In the genomic region with DNA sequence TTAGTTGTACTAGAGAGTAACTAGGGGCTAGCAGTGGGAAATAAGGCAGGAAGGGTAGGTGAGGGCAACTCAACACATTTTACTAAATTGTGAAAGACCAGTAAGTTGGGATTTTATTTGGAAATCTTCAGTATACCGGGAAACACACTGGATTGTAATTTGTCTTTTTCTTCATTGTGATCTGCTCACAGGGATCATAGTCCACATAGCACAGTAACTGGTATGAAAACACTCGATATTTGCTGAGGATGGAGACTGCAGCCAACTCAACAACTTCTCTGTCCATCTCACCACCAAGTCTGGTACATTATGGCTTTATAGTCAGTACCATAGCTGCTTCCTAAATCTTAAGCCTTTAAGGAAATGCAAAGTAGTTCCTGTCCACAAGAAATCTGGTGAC, we compare ENCODE assay signal across 14 cellular contexts. TPM values are rescaled to one million over a fixed set of nuclear protein-coding genes. Genes with fewer than 3 reads are reported as not detected.
DNase-seq lines count a peak whose midpoint lies in the region; ATAC-seq, FAIRE-seq and TF ChIP-seq lines count a peak whose summit lies in the region.
"Had no signal": no experiment of that assay in that cellular context is flagged by ENCODE, and none has a peak within 500 bp of the region (broad histone marks: within the 10 kb centered on the region; RNA-seq: fewer than 3 reads in every experiment).

No MANE protein-coding gene starts in this region.

- H4K20me1 ChIP-seq in Karpas-422 (ENCODE audit: insufficient read depth, low read depth, low read length) (peaks cover 48% of the 10 kb centered on the region), K562 (replicated peaks; ENCODE audit: control insufficient read depth, insufficient read depth, low read length) (0 out of 2 replicates have a peak, but pooled peaks cover 2% of the 10 kb centered on the region)

- H3K9me3 Mint-ChIP-seq in activated CD8-positive, alpha-beta T cell treated with anti-CD3 and anti-CD28 coated beads for 36 hours: no peaks in the 10 kb centered on the region
- no peaks in the 10 kb centered on the region for H3K9me3 Mint-ChIP-seq in activated CD8-positive, alpha-beta T cell treated with anti-CD3 and anti-CD28 coated beads, Interleukin-2, amount 10 ng/mL, durations not matched to agents 7 days and 5 days (ENCODE audit: insufficient read depth)
- H3K9me3 Mint-ChIP-seq in neural crest cell: no peaks in the 10 kb centered on the region
- H3K9me3 Mint-ChIP-seq: IgD-negative memory B cell; stimulated activated naive B cell treated with anti-CD40 and anti-IgM and Interleukin-4, amounts not matched to agents 10 μg/mL and 1 μg/mL and 100 μg/mL, for 72 hours had no signal

- H3K4me3 ChIP-seq in Karpas-422 (ENCODE audit: low read length) (peak overlapping the region; percentile 82), K562 (peak overlapping the region; percentile 82; the same call in 1 of the 2 replicates)
- H3K4me3 ChIP-seq: lower lobe of right lung had no signal

- no peak for TF ChIP-seq RAD21 in K562 (CRISPR knock-in tag; conservative IDR thresholded peaks at IDR 0.05 in 1 of 2, IDR thresholded peaks at IDR 0.05 in 1 of 2)

- H3K4me3 Mint-ChIP-seq in activated CD8-positive, alpha-beta T cell treated with anti-CD3 and anti-CD28 coated beads for 36 hours: peak overlapping the region; percentile 26
- no peak overlapping the region for H3K4me3 Mint-ChIP-seq in activated CD8-positive, alpha-beta T cell treated with anti-CD3 and anti-CD28 coated beads, Interleukin-2, amount 10 ng/mL, durations not matched to agents 7 days and 5 days
- H3K4me3 Mint-ChIP-seq in neural crest cell: peak overlapping the region; percentile 58

- H3K27me3 Mint-ChIP-seq in activated CD8-positive, alpha-beta T cell treated with anti-CD3 and anti-CD28 coated beads for 36 hours: no peaks in the 10 kb centered on the region
- H3K27me3 Mint-ChIP-seq in activated CD8-positive, alpha-beta T cell treated with anti-CD3 and anti-CD28 coated beads, Interleukin-2, amount 10 ng/mL, durations not matched to agents 7 days and 5 days (ENCODE audit: low read depth): no peaks in the 10 kb centered on the region
- no peaks in the 10 kb centered on the region for H3K27me3 Mint-ChIP-seq in neural crest cell (ENCODE audit: low read depth)
- H3K27me3 Mint-ChIP-seq: IgD-negative memory B cell; stimulated activated naive B cell treated with anti-CD40 and anti-IgM and Interleukin-4, amounts not matched to agents 10 μg/mL and 1 μg/mL and 100 μg/mL, for 72 hours had no signal

- CTCF ChIA-PET in activated CD8-positive, alpha-beta T cell treated with anti-CD3 and anti-CD28 coated beads for 36 hours (lab: Charles Lee): interaction anchor here (1.7 kb wide), 1 partner anchor 251 kb away, joined by 7 read pairs; no protein-coding TSS in a partner anchor
- CTCF ChIA-PET in activated CD8-positive, alpha-beta T cell treated with anti-CD3 and anti-CD28 coated beads, Interleukin-2, amount 10 ng/mL, durations not matched to agents 7 days and 5 days (lab: Charles Lee): no interaction called here
- CTCF ChIA-PET in K562 (lab: Yijun Ruan, JAX; ENCODE audit: low intra/inter-chr PET ratio): no interaction called here

- peaks cover 50% of the 10 kb centered on the region for H3K4me1 Mint-ChIP-seq in activated CD8-positive, alpha-beta T cell treated with anti-CD3 and anti-CD28 coated beads for 36 hours (ENCODE audit: low read depth)
- peaks cover 31% of the 10 kb centered on the region for H3K4me1 Mint-ChIP-seq in activated CD8-positive, alpha-beta T cell treated with anti-CD3 and anti-CD28 coated beads, Interleukin-2, amount 10 ng/mL, durations not matched to agents 7 days and 5 days (ENCODE audit: low read depth)
- H3K4me1 Mint-ChIP-seq in neural crest cell: peaks cover 39% of the 10 kb centered on the region

- no peak for TF ChIP-seq EP300 in K562 (IDR thresholded peaks at IDR 0.05; ENCODE audit: low read length)

- no peak for ATAC-seq in activated CD8-positive, alpha-beta T cell treated with anti-CD3 and anti-CD28 coated beads for 36 hours
- no peak for ATAC-seq in activated CD8-positive, alpha-beta T cell treated with anti-CD3 and anti-CD28 coated beads, Interleukin-2, amount 10 ng/mL, durations not matched to agents 7 days and 5 days
- ATAC-seq in K562 (no peak), HG02852 (IDR thresholded peaks at IDR 0.05; ENCODE audit: unreplicated experiment) (no peak)
- ATAC-seq: lower lobe of right lung; stimulated activated naive B cell treated with anti-CD40 and anti-IgM and Interleukin-4, amounts not matched to agents 10 μg/mL and 1 μg/mL and 100 μg/mL, for 72 hours had no signal

- H3K4me1 ChIP-seq in Karpas-422 (ENCODE audit: low read length): peaks cover 29% of the 10 kb centered on the region
- peaks cover 0 to 6% of the 10 kb centered on the region in 2 experiments; a peak in 2 of 5 replicates for H3K4me1 ChIP-seq in K562 (replicated peaks in 1 of 2; ENCODE audit: control insufficient read depth in 2 of 2, insufficient read depth in 2 of 2, low read length in 2 of 2)

- H3K9me1 ChIP-seq in K562 (ENCODE audit: control insufficient read depth, insufficient read depth, low read length): no peaks in the 10 kb centered on the region

- intact Hi-C loops in activated CD8-positive, alpha-beta T cell treated with anti-CD3 and anti-CD28 coated beads for 36 hours (cut with micrococcal nuclease): no loop called here
- intact Hi-C loops in K562 (cut with micrococcal nuclease): no loop called here

- H2AFZ ChIP-seq in Karpas-422 (ENCODE audit: low read length): no peak overlapping the region
- H2AFZ ChIP-seq in K562 (ENCODE audit: low read depth, low read length): no peak overlapping the region

- H3K27me3 ChIP-seq in Karpas-422 (ENCODE audit: low read length): no peaks in the 10 kb centered on the region
- H3K27me3 ChIP-seq in K562 (ENCODE audit: control insufficient read depth in 2 of 2, insufficient read depth in 2 of 2, low read length in 2 of 2): no peaks in the 10 kb centered on the region

- H3K4me2 ChIP-seq in Karpas-422 (ENCODE audit: low read depth, low read length, poor library complexity, severe bottlenecking): peak overlapping the region; percentile 83
- H3K4me2 ChIP-seq in K562 (ENCODE audit: insufficient read depth, low read length): peak overlapping the region; percentile 99; the same call in 1 of the 2 replicates

- H3K9me3 ChIP-seq in Karpas-422 (ENCODE audit: low read length): no peaks in the 10 kb centered on the region
- no peaks in the 10 kb centered on the region for H3K9me3 ChIP-seq in K562 (replicated peaks; ENCODE audit: control insufficient read depth, insufficient read depth, low read depth, low read length)
- H3K9me3 ChIP-seq: lower lobe of right lung had no signal

- H3K36me3 ChIP-seq in Karpas-422 (ENCODE audit: insufficient read depth, low read length) (peaks cover 46% of the 10 kb centered on the region), K562 (ENCODE audit: control insufficient read depth, insufficient read depth, low read length) (peaks cover 65% of the 10 kb centered on the region)

- in situ Hi-C loops in K562 (cut with MboI): no loop called here

- POLR2A ChIA-PET in activated CD8-positive, alpha-beta T cell treated with anti-CD3 and anti-CD28 coated beads for 36 hours (lab: Charles Lee): interaction anchor here (0.6 to 1.3 kb wide), 3 partner anchors 9 to 252 kb away, joined by 3 to 6 read pairs (median 3); no protein-coding TSS in a partner anchor
- POLR2A ChIA-PET in activated CD8-positive, alpha-beta T cell treated with anti-CD3 and anti-CD28 coated beads, Interleukin-2, amount 10 ng/mL, durations not matched to agents 7 days and 5 days (lab: Charles Lee): no interaction called here
- POLR2A ChIA-PET in K562 (lab: Yijun Ruan, JAX): interaction anchor here (2.4 kb wide), 1 partner anchor 10 kb away, joined by 11 read pairs; no protein-coding TSS in a partner anchor

- H3K27ac ChIP-seq in Karpas-422 (ENCODE audit: low read length) (peak overlapping the region; percentile 1; the same call in 1 of the 2 replicates), K562 (ENCODE audit: extremely low read depth, low read depth, low read length) (no peak overlapping the region)
- H3K27ac ChIP-seq: lower lobe of right lung had no signal

- H3K9ac ChIP-seq in Karpas-422 (ENCODE audit: low read length): peak overlapping the region; percentile 82; the same call in 1 of the 2 replicates
- H3K9ac ChIP-seq in K562 (ENCODE audit: insufficient read depth in 1 of 2, low read depth in 2 of 2, low read length in 2 of 2): no peak overlapping the region

- DNase-seq in activated CD8-positive, alpha-beta T cell treated with anti-CD3 and anti-CD28 coated beads for 36 hours: no peak
- DNase-seq in activated CD8-positive, alpha-beta T cell treated with anti-CD3 and anti-CD28 coated beads, Interleukin-2, amount 10 ng/mL, durations not matched to agents 7 days and 5 days: no peak
- no peak for DNase-seq in Karpas-422
- no peak for DNase-seq in K562 (ENCODE audit: extremely low read depth in 1 of 4, low spot score in 3 of 4)
- DNase-seq in neural crest cell (ENCODE audit: low read depth, low spot score): no peak
- DNase-seq in mesenteric fat pad (ENCODE audit: low spot score): no peak
- DNase-seq in DMS114 treated with DMSO at 0.1 percent for 48 hours (lab: John Stamatoyannopoulos, UW; ENCODE audit: unreplicated experiment): no peak
- DNase-seq: GOT3; lower lobe of right lung; NCI-H1417; stimulated activated naive B cell treated with anti-CD40 and anti-IgM and Interleukin-4, amounts not matched to agents 10 μg/mL and 1 μg/mL and 100 μg/mL, for 72 hours had no signal

- H3K36me3 Mint-ChIP-seq in activated CD8-positive, alpha-beta T cell treated with anti-CD3 and anti-CD28 coated beads for 36 hours (ENCODE audit: low read depth): peaks cover 41% of the 10 kb centered on the region
- peaks cover 41% of the 10 kb centered on the region for H3K36me3 Mint-ChIP-seq in activated CD8-positive, alpha-beta T cell treated with anti-CD3 and anti-CD28 coated beads, Interleukin-2, amount 10 ng/mL, durations not matched to agents 7 days and 5 days (ENCODE audit: low read depth)
- peaks cover 10% of the 10 kb centered on the region for H3K36me3 Mint-ChIP-seq in neural crest cell (ENCODE audit: low read depth)

- H3K79me2 ChIP-seq in Karpas-422 (ENCODE audit: low read length) (peaks cover 93% of the 10 kb centered on the region), K562 (ENCODE audit: control insufficient read depth, insufficient read depth, low read length) (peaks cover 88% of the 10 kb centered on the region)

- H3K9me2 ChIP-seq in Karpas-422 (replicated peaks; ENCODE audit: insufficient read depth, low read length): no peaks in the 10 kb centered on the region

- WGBS in K562 (ENCODE audit: insufficient coverage, low coverage, missing lambda C conversion rate): 82% methylated on average over 2 of the region's 2 CpGs

- peak overlapping the region; percentile 91 for H3K27ac Mint-ChIP-seq in activated CD8-positive, alpha-beta T cell treated with anti-CD3 and anti-CD28 coated beads for 36 hours
- H3K27ac Mint-ChIP-seq in activated CD8-positive, alpha-beta T cell treated with anti-CD3 and anti-CD28 coated beads, Interleukin-2, amount 10 ng/mL, durations not matched to agents 7 days and 5 days: no peak overlapping the region
- H3K27ac Mint-ChIP-seq in neural crest cell (ENCODE audit: unreplicated experiment): no peak overlapping the region

- no peak for TF ChIP-seq CTCF in activated CD8-positive, alpha-beta T cell treated with anti-CD3 and anti-CD28 coated beads for 36 hours (IDR thresholded peaks at IDR 0.05)
- TF ChIP-seq CTCF in K562 (IDR thresholded peaks at IDR 0.05 in 2 of 3, conservative IDR thresholded peaks at IDR 0.05 in 1 of 3; ENCODE audit: insufficient read depth in 2 of 3, low read depth in 1 of 3, low read length in 3 of 3) (no peak), neural crest cell (conservative IDR thresholded peaks at IDR 0.05) (no peak)

- no peak for TF ChIP-seq POLR2A in K562 (conservative IDR thresholded peaks at IDR 0.05)

- FAIRE-seq in K562 (lab: Jason Lieb, UNC): no peak
- FAIRE-seq: D721Med had no signal

- BruUV-seq in K562 (replicated peaks; lab: Mats Ljungman, UMichigan): no TSS peak

RNA-seq across cellular contexts. Expression of a gene that starts 2.5 kb away (rescaled TPM):
- 100 to 1,000 TPM; 141 to 148 TPM for total RNA-seq in activated CD8-positive, alpha-beta T cell treated with anti-CD3 and anti-CD28 coated beads for 36 hours
- total RNA-seq in activated CD8-positive, alpha-beta T cell treated with anti-CD3 and anti-CD28 coated beads, Interleukin-2, amount 10 ng/mL, durations not matched to agents 7 days and 5 days: 100 to 1,000 TPM in 1 of 2 experiments, 10 to 100 TPM in 1; 92.1 to 101 TPM
- total RNA-seq in Karpas-422 (2014; rRNA removed; shearing (Covaris generic); ENCODE audit: low replicate concordance): 204 and 470 TPM in 2 replicates
- 39.7 and 53.2 TPM in 2 replicates for total RNA-seq in K562 (2011; cell fraction: chromatin; rRNA removed; ENCODE audit: low replicate concordance)
- 48.2 and 50.4 TPM in 2 replicates for total RNA-seq in K562 (2011; cell fraction: nucleolus; rRNA removed)
- 64.0 and 71.5 TPM in 2 replicates for total RNA-seq in K562 (2011; cell fraction: nucleoplasm; rRNA removed)
- total RNA-seq in K562 (2014; rRNA removed) (362 and 720 TPM in 2 replicates), K562 (2014; rRNA removed; fragmentation: Illumina TruSeq; extraction: Trizol) (459 and 470 TPM in 2 replicates), K562 (2015; rRNA removed; fragmentation: Illumina TruSeq; extraction: Trizol) (382 and 426 TPM in 2 replicates), K562 (2021) (251 and 279 TPM in 2 replicates), neural crest cell (164 and 199 TPM in 2 replicates), mesenteric fat pad (101 TPM)
- polyA plus RNA-seq in K562 (2011; rRNA removed) (278 and 436 TPM in 2 replicates), K562 (2014; fragmentation: Illumina TruSeq; extraction: Trizol) (434 and 491 TPM in 2 replicates), K562 (2014; fragmentation: Nextera tagmentation; extraction: Ambion mirVana) (1,000 to 10,000 TPM; 1,478 to 1,905 TPM), K562 (2014; rRNA removed) (1,067 and 1,341 TPM in 2 replicates)
- polyA plus RNA-seq in K562 (2011; cell fraction: cytosol; rRNA removed): 100 and 194 TPM in 2 replicates
- polyA plus RNA-seq in K562 (2011; cell fraction: nucleus; rRNA removed): 98.1 and 163 TPM in 2 replicates
- polyA plus RNA-seq in K562 (2012): 167 and 532 TPM in 2 replicates
- 146 and 190 TPM in 2 replicates for polyA minus RNA-seq in K562 (2011; rRNA and poly(A)+ RNA removed)
- polyA minus RNA-seq in K562 (2011; cell fraction: cytosol; rRNA and poly(A)+ RNA removed): 15.1 and 31.7 TPM in 2 replicates
- polyA minus RNA-seq in K562 (2011; cell fraction: nucleus; rRNA and poly(A)+ RNA removed): 13.7 and 25.1 TPM in 2 replicates

RNA-seq across cellular contexts. Expression of a gene that starts 2.5 kb away (rescaled TPM):
- 10 to 100 TPM; 16.3 to 18.0 TPM for total RNA-seq in activated CD8-positive, alpha-beta T cell treated with anti-CD3 and anti-CD28 coated beads for 36 hours
- 10 to 100 TPM; 12.9 to 14.8 TPM for total RNA-seq in activated CD8-positive, alpha-beta T cell treated with anti-CD3 and anti-CD28 coated beads, Interleukin-2, amount 10 ng/mL, durations not matched to agents 7 days and 5 days
- 13.5 and 17.1 TPM in 2 replicates for total RNA-seq in Karpas-422 (2014; rRNA removed; shearing (Covaris generic); ENCODE audit: low replicate concordance)
- 6.3 and 7.7 TPM in 2 replicates for total RNA-seq in K562 (2011; cell fraction: chromatin; rRNA removed; ENCODE audit: low replicate concordance)
- 5.7 and 5.8 TPM in 2 replicates for total RNA-seq in K562 (2011; cell fraction: nucleolus; rRNA removed)
- total RNA-seq in K562 (2011; cell fraction: nucleoplasm; rRNA removed): 6.9 and 10.2 TPM in 2 replicates
- 6.4 and 9.3 TPM in 2 replicates for total RNA-seq in K562 (2014; rRNA removed)
- 10.7 and 13.0 TPM in 2 replicates for total RNA-seq in K562 (2014; rRNA removed; fragmentation: Illumina TruSeq; extraction: Trizol)
- 12.3 and 12.8 TPM in 2 replicates for total RNA-seq in K562 (2015; rRNA removed; fragmentation: Illumina TruSeq; extraction: Trizol)
- 12.3 and 14.9 TPM in 2 replicates for total RNA-seq in K562 (2021)
- 17.4 and 19.4 TPM in 2 replicates for polyA plus RNA-seq in K562 (2011; rRNA removed)
- 10.6 and 13.1 TPM in 2 replicates for polyA plus RNA-seq in K562 (2011; cell fraction: cytosol; rRNA removed)
- 9.0 and 10.6 TPM in 2 replicates for polyA plus RNA-seq in K562 (2011; cell fraction: nucleus; rRNA removed)
- 7.4 and 8.9 TPM in 2 replicates for polyA plus RNA-seq in K562 (2012)
- 13.3 and 14.2 TPM in 2 replicates for polyA plus RNA-seq in K562 (2014; fragmentation: Illumina TruSeq; extraction: Trizol)
- 1 to 10 TPM; 5.3 to 9.1 TPM for polyA plus RNA-seq in K562 (2014; fragmentation: Nextera tagmentation; extraction: Ambion mirVana)
- 10.6 and 11.3 TPM in 2 replicates for polyA plus RNA-seq in K562 (2014; rRNA removed)
- 13.4 and 15.5 TPM in 2 replicates for polyA minus RNA-seq in K562 (2011; rRNA and poly(A)+ RNA removed)
- 5.5 and 7.3 TPM in 2 replicates for polyA minus RNA-seq in K562 (2011; cell fraction: cytosol; rRNA and poly(A)+ RNA removed)
- 3.2 and 4.4 TPM in 2 replicates for polyA minus RNA-seq in K562 (2011; cell fraction: nucleus; rRNA and poly(A)+ RNA removed)
- 13.7 and 18.1 TPM in 2 replicates for total RNA-seq in neural crest cell
- total RNA-seq in mesenteric fat pad: 9.2 TPM

RNA-seq across cellular contexts. Expression of a gene that starts 50.6 kb away (rescaled TPM):
- total RNA-seq in activated CD8-positive, alpha-beta T cell treated with anti-CD3 and anti-CD28 coated beads for 36 hours: 100 to 1,000 TPM in 1 of 2 experiments, 10 to 100 TPM in 1; 95.2 to 121 TPM
- total RNA-seq in activated CD8-positive, alpha-beta T cell treated with anti-CD3 and anti-CD28 coated beads, Interleukin-2, amount 10 ng/mL, durations not matched to agents 7 days and 5 days: 100 to 1,000 TPM in 1 of 2 experiments, 10 to 100 TPM in 1; 94.4 to 100 TPM
- 79.9 and 88.1 TPM in 2 replicates for total RNA-seq in Karpas-422 (2014; rRNA removed; shearing (Covaris generic); ENCODE audit: low replicate concordance)
- 36.2 and 47.0 TPM in 2 replicates for total RNA-seq in K562 (2011; cell fraction: chromatin; rRNA removed; ENCODE audit: low replicate concordance)
- 17.5 and 20.7 TPM in 2 replicates for total RNA-seq in K562 (2011; cell fraction: nucleolus; rRNA removed)
- total RNA-seq in K562 (2011; cell fraction: nucleoplasm; rRNA removed): 15.8 and 16.1 TPM in 2 replicates
- total RNA-seq in K562 (2014; rRNA removed) (76.0 and 97.4 TPM in 2 replicates), K562 (2014; rRNA removed; fragmentation: Illumina TruSeq; extraction: Trizol) (121 and 133 TPM in 2 replicates), K562 (2015; rRNA removed; fragmentation: Illumina TruSeq; extraction: Trizol) (98.2 and 101 TPM in 2 replicates), K562 (2021) (81.3 and 92.3 TPM in 2 replicates), neural crest cell (104 and 107 TPM in 2 replicates), mesenteric fat pad (60.2 TPM)
- polyA plus RNA-seq in K562 (2011; rRNA removed) (40.8 and 64.4 TPM in 2 replicates), K562 (2014; fragmentation: Illumina TruSeq; extraction: Trizol) (83.1 and 111 TPM in 2 replicates), K562 (2014; fragmentation: Nextera tagmentation; extraction: Ambion mirVana) (100 to 1,000 TPM in 1 of 2 experiments, 10 to 100 TPM in 1; 79.0 to 143 TPM), K562 (2014; rRNA removed) (93.1 and 103 TPM in 2 replicates)
- 15.3 and 19.5 TPM in 2 replicates for polyA plus RNA-seq in K562 (2011; cell fraction: cytosol; rRNA removed)
- 20.1 and 27.2 TPM in 2 replicates for polyA plus RNA-seq in K562 (2011; cell fraction: nucleus; rRNA removed)
- 68.5 and 92.6 TPM in 2 replicates for polyA plus RNA-seq in K562 (2012)
- polyA minus RNA-seq in K562 (2011; rRNA and poly(A)+ RNA removed): 54.0 and 69.0 TPM in 2 replicates
- 19.7 and 20.8 TPM in 2 replicates for polyA minus RNA-seq in K562 (2011; cell fraction: cytosol; rRNA and poly(A)+ RNA removed)
- polyA minus RNA-seq in K562 (2011; cell fraction: nucleus; rRNA and poly(A)+ RNA removed): 12.4 and 17.1 TPM in 2 replicates
